Comparison of ENCODE assay signal across 19 cellular contexts in the genomic region with DNA sequence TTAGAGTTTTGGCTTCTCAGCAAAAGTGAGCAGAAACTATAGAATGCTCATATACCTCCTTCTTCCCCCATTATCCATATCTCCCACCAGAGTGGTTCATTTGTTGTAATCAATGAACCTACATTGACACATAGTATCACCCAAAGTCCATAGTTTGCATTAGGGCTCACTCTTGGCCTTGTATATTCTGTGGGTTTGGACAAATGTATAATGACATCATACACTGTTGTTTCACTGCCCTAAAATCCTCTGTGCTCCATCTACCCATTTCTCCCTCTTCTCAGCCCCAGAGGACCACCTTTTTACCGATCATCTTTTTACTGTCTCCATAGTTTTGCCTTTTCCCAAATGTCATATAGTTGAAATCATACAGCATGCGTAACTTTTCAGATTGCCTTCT.
"Had no signal": no experiment of that assay in that cellular context is flagged by ENCODE, and none has a peak within 500 bp of the region (broad histone marks: within the 10 kb centered on the region; RNA-seq: fewer than 3 reads in every experiment).

No MANE protein-coding gene starts in this region.

- H3K9me3 Mint-ChIP-seq: activated B cell treated with CpG ODN at 0.5 μM for 24 hours; endodermal cell; memory B cell; stimulated activated memory B cell treated with anti-CD40 and anti-IgM and Interleukin-4, amounts not matched to agents 10 μg/mL and 1 μg/mL and 100 μg/mL, for 72 hours had no signal

- H3K36me3 Mint-ChIP-seq: stimulated activated memory B cell treated with anti-CD40 and anti-IgM and Interleukin-4, amounts not matched to agents 10 μg/mL and 1 μg/mL and 100 μg/mL, for 72 hours had no signal

- H3K4me3 ChIP-seq: esophagus squamous epithelium, heart left ventricle, smooth muscle cell, stomach, suprapubic skin, tibial nerve had no signal

- ATAC-seq: activated CD4-positive, alpha-beta T cell treated with anti-CD3 and anti-CD28 coated beads for 36 hours; heart left ventricle; sciatic nerve; stimulated activated memory B cell treated with anti-CD40 and anti-IgM and Interleukin-4, amounts not matched to agents 10 μg/mL and 1 μg/mL and 100 μg/mL, for 72 hours had no signal

- DNase-seq: activated B cell treated with CpG ODN at 0.5 μM for 24 hours; activated CD4-positive, alpha-beta T cell treated with anti-CD3 and anti-CD28 coated beads for 36 hours; activated CD4-positive, alpha-beta T cell treated with anti-CD3 and anti-CD28 coated beads, Interleukin-2, amount 50 U/mL, for 48 hours; activated gamma-delta T cell treated with Interleukin-2 at 50 U/mL for 16 hours; cortex of kidney; endodermal cell; esophagus squamous epithelium; heart left ventricle; posterior cingulate gyrus; stimulated activated CD4-positive, alpha-beta T cell treated with anti-CD3 and anti-CD28 coated beads, Interleukin-15, amount 100 ng/mL, for 24 hours; stomach had no signal

- H3K27me3 Mint-ChIP-seq: activated B cell treated with CpG ODN at 0.5 μM for 24 hours; activated CD4-positive, alpha-beta T cell treated with anti-CD3 and anti-CD28 coated beads for 36 hours; memory B cell; stimulated activated memory B cell treated with anti-CD40 and anti-IgM and Interleukin-4, amounts not matched to agents 10 μg/mL and 1 μg/mL and 100 μg/mL, for 72 hours had no signal

- H3K27ac ChIP-seq: esophagus squamous epithelium, heart left ventricle, stomach, suprapubic skin, tibial nerve had no signal

- H3K27ac Mint-ChIP-seq: activated B cell treated with CpG ODN at 0.5 μM for 24 hours; activated CD4-positive, alpha-beta T cell treated with anti-CD3 and anti-CD28 coated beads for 36 hours; endodermal cell; memory B cell had no signal

- H3K27me3 ChIP-seq: esophagus squamous epithelium, heart left ventricle, stomach, suprapubic skin, tibial nerve had no signal

- H3K36me3 ChIP-seq: esophagus squamous epithelium, heart left ventricle, stomach, suprapubic skin, tibial nerve had no signal

- H3K4me2 ChIP-seq: smooth muscle cell had no signal

- H3K9me3 ChIP-seq: esophagus squamous epithelium, heart left ventricle, stomach, suprapubic skin, tibial nerve had no signal

- FAIRE-seq: islet of Langerhans, urothelium cell line had no signal

- H3K4me1 ChIP-seq: suprapubic skin, tibial nerve had no signal

- H3K4me3 Mint-ChIP-seq: activated B cell treated with CpG ODN at 0.5 μM for 24 hours; activated CD4-positive, alpha-beta T cell treated with anti-CD3 and anti-CD28 coated beads for 36 hours; endodermal cell; memory B cell; stimulated activated memory B cell treated with anti-CD40 and anti-IgM and Interleukin-4, amounts not matched to agents 10 μg/mL and 1 μg/mL and 100 μg/mL, for 72 hours had no signal
